Comparison of ENCODE assay signal across 25 cellular contexts in the genomic region with DNA sequence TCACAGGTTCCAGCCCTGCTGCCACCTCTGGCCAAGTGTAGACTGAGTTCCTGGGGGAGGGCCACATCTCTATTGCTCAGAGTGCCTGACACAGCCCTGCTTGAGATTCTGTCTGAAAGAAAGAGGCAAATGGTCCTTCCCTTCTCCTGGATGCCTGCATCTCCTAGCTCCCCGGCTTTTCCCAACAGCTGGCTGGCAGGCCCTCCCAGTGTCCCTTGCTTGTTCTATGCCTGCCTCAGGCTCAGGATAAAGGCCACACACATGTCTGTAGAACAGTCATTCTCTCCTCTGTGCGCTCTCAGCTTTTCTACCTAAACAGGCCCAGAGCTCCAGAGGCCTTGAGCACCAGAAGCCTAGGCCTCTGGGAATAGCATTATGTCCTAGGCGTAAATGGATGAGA.
"Had no signal": no experiment of that assay in that cellular context is flagged by ENCODE, and none has a peak within 500 bp of the region (broad histone marks: within the 10 kb centered on the region; RNA-seq: fewer than 3 reads in every experiment).

No MANE protein-coding gene starts in this region.

- H3K27ac Mint-ChIP-seq: activated CD4-positive, alpha-beta memory T cell treated with anti-CD3 and anti-CD28 coated beads, Interleukin-2, amount 10 ng/mL, durations not matched to agents 7 days and 5 days; activated CD4-positive, alpha-beta T cell treated with anti-CD3 and anti-CD28 coated beads for 36 hours; activated naive CD8-positive, alpha-beta T cell treated with anti-CD3 and anti-CD28 coated beads, Interleukin-2, amount 10 ng/mL, durations not matched to agents 7 days and 5 days; activated T-helper 17 cell treated with anti-CD3 and anti-CD28 coated beads, Interleukin-2, amount 50 U/mL, for 72 hours; T-helper 17 cell had no signal

- H3K36me3 ChIP-seq: adrenal gland, ascending aorta, Peyer's patch had no signal

- H3K27me3 Mint-ChIP-seq: activated CD4-positive, alpha-beta memory T cell treated with anti-CD3 and anti-CD28 coated beads, Interleukin-2, amount 10 ng/mL, durations not matched to agents 7 days and 5 days had no signal

- H3K4me3 Mint-ChIP-seq: activated CD4-positive, alpha-beta memory T cell treated with anti-CD3 and anti-CD28 coated beads, Interleukin-2, amount 10 ng/mL, durations not matched to agents 7 days and 5 days; activated CD4-positive, alpha-beta T cell treated with anti-CD3 and anti-CD28 coated beads for 36 hours; activated naive CD8-positive, alpha-beta T cell treated with anti-CD3 and anti-CD28 coated beads, Interleukin-2, amount 10 ng/mL, durations not matched to agents 7 days and 5 days; activated T-helper 17 cell treated with anti-CD3 and anti-CD28 coated beads, Interleukin-2, amount 50 U/mL, for 72 hours; IgD-negative memory B cell; T-helper 17 cell had no signal

- ATAC-seq: activated CD4-positive, alpha-beta T cell treated with anti-CD3 and anti-CD28 coated beads for 36 hours; activated T-helper 17 cell treated with anti-CD3 and anti-CD28 coated beads, Interleukin-2, amount 50 U/mL, for 72 hours; body of pancreas; T-helper 17 cell had no signal

- H3K27ac ChIP-seq: adrenal gland, ascending aorta, body of pancreas, Peyer's patch, RWPE1, VCaP had no signal

- H3K9me3 ChIP-seq: adrenal gland, ascending aorta, body of pancreas, Peyer's patch had no signal

- DNase-seq: activated CD4-positive, alpha-beta memory T cell treated with anti-CD3 and anti-CD28 coated beads, Interleukin-2, amount 10 ng/mL, durations not matched to agents 7 days and 5 days; activated CD4-positive, alpha-beta T cell treated with anti-CD3 and anti-CD28 coated beads for 36 hours; activated CD4-positive, alpha-beta T cell treated with anti-CD3 and anti-CD28 coated beads, Interleukin-2, amount 50 U/mL, for 1 hour; activated CD4-positive, CD25-positive, alpha-beta regulatory T cell; activated naive CD4-positive, alpha-beta T cell treated with anti-CD3 and anti-CD28 coated beads, Interleukin-2, amount 50 U/mL, for 16 hours; activated naive CD8-positive, alpha-beta T cell treated with anti-CD3 and anti-CD28 coated beads, Interleukin-2, amount 10 ng/mL, durations not matched to agents 7 days and 5 days; activated T-cell treated with anti-CD3 and anti-CD28 coated beads for 4 hours; activated T-cell treated with anti-CD3 and anti-CD28 coated beads, Interleukin-2, amount 50 U/mL, for 48 hours; adrenal gland; body of pancreas; KG1; NCI-H1048; NCI-H146; NCI-H187 treated with DMSO at 0.1 percent for 48 hours; NCI-H2081 treated with DMSO at 0.1 percent for 48 hours; NCI-H524; Peyer's patch; SHP77 treated with DMSO at 0.1 percent for 48 hours; T-helper 17 cell; T1000 had no signal

- H3K4me3 ChIP-seq: adrenal gland, ascending aorta, body of pancreas, Peyer's patch had no signal

- H3K27me3 ChIP-seq: adrenal gland, ascending aorta, body of pancreas, Peyer's patch had no signal

- H3K4me1 Mint-ChIP-seq: activated CD4-positive, alpha-beta memory T cell treated with anti-CD3 and anti-CD28 coated beads, Interleukin-2, amount 10 ng/mL, durations not matched to agents 7 days and 5 days; activated CD4-positive, alpha-beta T cell treated with anti-CD3 and anti-CD28 coated beads for 36 hours; activated naive CD8-positive, alpha-beta T cell treated with anti-CD3 and anti-CD28 coated beads, Interleukin-2, amount 10 ng/mL, durations not matched to agents 7 days and 5 days; activated T-helper 17 cell treated with anti-CD3 and anti-CD28 coated beads, Interleukin-2, amount 50 U/mL, for 72 hours; IgD-negative memory B cell; T-helper 17 cell had no signal

- H3K9me3 Mint-ChIP-seq: activated CD4-positive, alpha-beta memory T cell treated with anti-CD3 and anti-CD28 coated beads, Interleukin-2, amount 10 ng/mL, durations not matched to agents 7 days and 5 days; activated naive CD8-positive, alpha-beta T cell treated with anti-CD3 and anti-CD28 coated beads, Interleukin-2, amount 10 ng/mL, durations not matched to agents 7 days and 5 days; activated T-helper 17 cell treated with anti-CD3 and anti-CD28 coated beads, Interleukin-2, amount 50 U/mL, for 72 hours had no signal

- H3K4me1 ChIP-seq: adrenal gland, body of pancreas, Peyer's patch had no signal

- H3K36me3 Mint-ChIP-seq: activated naive CD8-positive, alpha-beta T cell treated with anti-CD3 and anti-CD28 coated beads, Interleukin-2, amount 10 ng/mL, durations not matched to agents 7 days and 5 days; IgD-negative memory B cell had no signal
